In the genomic region with DNA sequence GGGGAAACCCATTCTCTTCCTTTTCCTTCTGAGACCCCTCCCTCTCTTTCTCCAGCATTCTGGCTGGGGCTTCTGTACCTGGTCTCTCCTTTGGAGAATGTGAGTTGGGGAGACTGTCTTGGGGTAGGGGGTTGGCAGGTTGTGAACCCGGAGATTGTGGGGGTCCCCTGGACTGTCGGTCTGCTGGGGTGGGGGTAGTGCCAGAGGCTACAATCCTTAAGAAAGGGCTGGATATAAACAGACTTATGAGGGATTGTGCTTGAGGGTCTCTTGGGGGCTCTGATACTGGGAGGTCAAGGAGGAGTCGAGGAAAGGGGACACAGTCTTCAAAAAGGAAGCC, we compare ENCODE assay signal across 8 cellular contexts. TPM values are rescaled to one million over a fixed set of nuclear protein-coding genes. Genes with fewer than 3 reads are reported as not detected.
DNase-seq lines count a peak whose midpoint lies in the region; ATAC-seq and TF ChIP-seq lines count a peak whose summit lies in the region.

No MANE protein-coding gene starts in this region.

- peaks cover 15% of the 10 kb centered on the region for H3K27me3 Mint-ChIP-seq in IgD-negative memory B cell
- peaks cover 0 to 3% of the 10 kb centered on the region in 2 donors for H3K27me3 Mint-ChIP-seq in natural killer cell (ENCODE audit: low read depth in 2 of 2)

- intact Hi-C loops in natural killer cell (cut with micrococcal nuclease) (loop anchor here (1.0 to 10.0 kb wide), 4 partner anchors 42 to 363 kb away; a partner anchor contains a TSS), left lung (cut with DNase I) (no loop called here)

- H3K36me3 ChIP-seq in left lung = no peaks in the 10 kb centered on the region

- peaks cover 21 to 55% of the 10 kb centered on the region in 2 donors for H3K4me1 ChIP-seq in left lung

- H3K27ac Mint-ChIP-seq in IgD-negative memory B cell (peak overlapping the region in 2 of 3 donors; percentile 10 to 96), natural killer cell (peak overlapping the region; percentile 68 to 99)

- ATAC-seq in natural killer cell = no peak
- no peak for ATAC-seq in GM18511 (IDR thresholded peaks at IDR 0.05; ENCODE audit: unreplicated experiment)
- ATAC-seq in GM18520 (IDR thresholded peaks at IDR 0.05; ENCODE audit: unreplicated experiment) = no peak
- ATAC-seq in left lung = no peak

- no peaks in the 10 kb centered on the region for H3K36me3 Mint-ChIP-seq in IgD-negative memory B cell
- H3K36me3 Mint-ChIP-seq in natural killer cell = no peaks in the 10 kb centered on the region

- H3K9me3 ChIP-seq in left lung = no peaks in the 10 kb centered on the region

- H3K27ac ChIP-seq in left lung = no peak overlapping the region

- H3K9me3 Mint-ChIP-seq in IgD-negative memory B cell = no peaks in the 10 kb centered on the region
- no peaks in the 10 kb centered on the region for H3K9me3 Mint-ChIP-seq in natural killer cell

- H3K4me1 Mint-ChIP-seq in IgD-negative memory B cell (peaks cover 15 to 26% (median 21%) of the 10 kb centered on the region in 3 donors), natural killer cell (peaks cover 27 to 45% of the 10 kb centered on the region in 2 donors)

- peak overlapping the region; percentile 81 to 95 (median 90) for H3K4me3 Mint-ChIP-seq in IgD-negative memory B cell
- peak overlapping the region; percentile 86 for H3K4me3 Mint-ChIP-seq in natural killer cell

- H3K4me3 ChIP-seq in AG09309 (ENCODE audit: control insufficient read depth, low read depth, low read length) (peak overlapping the region; percentile 61), cardiac fibroblast (replicated peaks in 1 of 2; ENCODE audit: low read depth in 2 of 2, low read length in 2 of 2) (peak overlapping the region; percentile 65 to 82), left lung (no peak overlapping the region)

- peaks cover 0 to 21% of the 10 kb centered on the region in 2 donors for H3K27me3 ChIP-seq in left lung

- DNase-seq in AG09309 (ENCODE audit: low read depth) (no peak), cardiac fibroblast (ENCODE audit: low read depth in 2 of 2) (no peak), natural killer cell (no peak), GOT3 (lab: John Stamatoyannopoulos, UW) (no peak), left lung (no peak)

- TF ChIP-seq CTCF in AG09309 (IDR thresholded peaks at IDR 0.05; ENCODE audit: control insufficient read depth, insufficient read depth, low read depth, low read length, missing control alignments) (no peak), cardiac fibroblast (IDR thresholded peaks at IDR 0.05; ENCODE audit: low read depth, low read length) (no peak), natural killer cell (IDR thresholded peaks at IDR 0.05) (no peak), left lung (IDR thresholded peaks at IDR 0.05) (no peak)

RNA-seq across cellular contexts. Expression of a gene that starts 2.4 kb away (rescaled TPM):
- polyA plus RNA-seq in IgD-negative memory B cell = 1.9 TPM
- total RNA-seq in natural killer cell (10 to 100 TPM; 11.2 to 16.2 (median 11.9) TPM), left lung (1 to 10 TPM; 3.1 to 3.5 TPM)

RNA-seq across cellular contexts. Expression of a gene that starts 46.7 kb away (rescaled TPM):
- 306 TPM for polyA plus RNA-seq in IgD-negative memory B cell
- 100 to 1,000 TPM; 298 to 342 (median 334) TPM for total RNA-seq in natural killer cell
- 100 to 1,000 TPM; 149 to 185 TPM for total RNA-seq in left lung

RNA-seq across cellular contexts. Expression of a gene that starts 46.7 kb away (rescaled TPM):
- polyA plus RNA-seq in IgD-negative memory B cell = 36.9 TPM
- 100 to 1,000 TPM in 1 of 3 donors, 10 to 100 TPM in 2; 80.9 to 112 (median 89.4) TPM for total RNA-seq in natural killer cell
- total RNA-seq in left lung = 10 to 100 TPM; 71.7 to 74.8 TPM

Comparison
In these comparisons a context has a peak if more than half of its experiments do, and no peak if none do; other contexts are left out.
1. H3K4me3 ChIP-seq: peak in AG09309 (single experiment) and cardiac fibroblast (2 of 2); none in left lung (0 of 2).